Comparison of ENCODE assay signal across 12 cellular contexts in genomic region chr14:73748858-73749357, GRCh38. TPM values are rescaled to one million over a fixed set of nuclear protein-coding genes. Genes with fewer than 3 reads are reported as not detected.
DNase-seq lines count a peak whose midpoint lies in the region; ATAC-seq, FAIRE-seq and TF ChIP-seq lines count a peak whose summit lies in the region.
"Had no signal": no experiment of that assay in that cellular context is flagged by ENCODE, and none has a peak within 500 bp of the region (broad histone marks: within the 10 kb centered on the region; RNA-seq: fewer than 3 reads in every experiment).

No MANE protein-coding gene starts in this region.

- peaks cover 34% of the 10 kb centered on the region for H3K36me3 Mint-ChIP-seq in effector memory CD8-positive, alpha-beta T cell (ENCODE audit: insufficient read depth)

- H3K9me3 ChIP-seq in DOHH2 (ENCODE audit: control insufficient read depth, insufficient read depth, low read length) (no peaks in the 10 kb centered on the region), sigmoid colon (no peaks in the 10 kb centered on the region), upper lobe of left lung (no peaks in the 10 kb centered on the region)

- no peaks in the 10 kb centered on the region for H3K9me3 Mint-ChIP-seq in effector memory CD8-positive, alpha-beta T cell

- ATAC-seq in effector memory CD8-positive, alpha-beta T cell (replicated peaks), result no peak
- no peak for ATAC-seq in upper lobe of left lung (ENCODE audit: low FRiP score in 2 of 2)
- ATAC-seq: left cardiac atrium had no signal

- H3K4me3 Mint-ChIP-seq in effector memory CD8-positive, alpha-beta T cell, result peak overlapping the region; percentile 52 to 55

- DNase-seq in RWPE1 (ENCODE audit: low spot score) (no peak), sigmoid colon (no peak), midbrain (lab: John Stamatoyannopoulos, UW) (no peak), upper lobe of left lung (no peak), GM19239 (ENCODE audit: insufficient read length, low spot score) (no peak)
- no peak for DNase-seq in effector memory CD8-positive, alpha-beta T cell
- DNase-seq: dorsolateral prefrontal cortex; left cardiac atrium; NCI-H1092; NCI-H524 treated with DMSO at 0.1 percent for 48 hours; stimulated activated CD4-positive, alpha-beta T cell treated with anti-CD3 and anti-CD28 coated beads, Interleukin-4, amount 100 ng/mL, for 24 hours had no signal

- 22 to 62% methylated on average over 6 of the region's 6 CpGs for WGBS in sigmoid colon, 2 donors
- 63 to 65% methylated on average over 6 of the region's 6 CpGs for WGBS in upper lobe of left lung, 2 donors

- H3K4me2 ChIP-seq in DOHH2 (ENCODE audit: low read length), result peak overlapping the region; percentile 93

- H3K27ac ChIP-seq in DOHH2 (ENCODE audit: low read depth, low read length) (peak overlapping the region; percentile 91; the same call in 1 of the 2 replicates), RWPE1 (peak overlapping the region; percentile 98), sigmoid colon (peak overlapping the region; percentile 99 to 100 (median 100)), upper lobe of left lung (peak overlapping the region in 1 of 4 donors; percentile 98)

- H3K4me3 ChIP-seq in DOHH2 (ENCODE audit: low read length), result peak overlapping the region; percentile 21
- no peak overlapping the region for H3K4me3 ChIP-seq in sigmoid colon
- no peak overlapping the region for H3K4me3 ChIP-seq in upper lobe of left lung
- H3K4me3 ChIP-seq: dorsolateral prefrontal cortex had no signal

- peaks cover 86% of the 10 kb centered on the region for H3K36me3 ChIP-seq in DOHH2 (ENCODE audit: control insufficient read depth, low read length)
- H3K36me3 ChIP-seq in sigmoid colon, result no peaks in the 10 kb centered on the region
- no peaks in the 10 kb centered on the region for H3K36me3 ChIP-seq in upper lobe of left lung

- H3K4me1 Mint-ChIP-seq in effector memory CD8-positive, alpha-beta T cell (ENCODE audit: low read depth in 2 of 2), result peaks cover 84 to 88% of the 10 kb centered on the region in 2 donors

- POLR2A ChIA-PET in RWPE1 (lab: Yijun Ruan, JAX; ENCODE audit: low non-redundant PET), result interaction anchor here (0.7 kb wide), 1 partner anchor 11 kb away, joined by 4 read pairs; no protein-coding TSS in a partner anchor

- TF ChIP-seq EP300 in sigmoid colon (IDR thresholded peaks at IDR 0.05) (no peak), upper lobe of left lung (IDR thresholded peaks at IDR 0.05) (no peak)

- H3K9me2 ChIP-seq in DOHH2 (replicated peaks; ENCODE audit: control insufficient read depth, low read length), result no peaks in the 10 kb centered on the region

- TF ChIP-seq CTCF in DOHH2 (IDR thresholded peaks at IDR 0.05; ENCODE audit: low read depth, low read length, poor library complexity, severe bottlenecking) (no peak), RWPE1 (conservative IDR thresholded peaks at IDR 0.05; ENCODE audit: low read depth) (no peak), sigmoid colon (IDR thresholded peaks at IDR 0.05) (no peak), upper lobe of left lung (IDR thresholded peaks at IDR 0.05) (no peak)

- no peak for FAIRE-seq in GM19239 (lab: Jason Lieb, UNC)

- H3K27me3 Mint-ChIP-seq in effector memory CD8-positive, alpha-beta T cell, result no peaks in the 10 kb centered on the region

- CTCF ChIA-PET in RWPE1 (lab: Yijun Ruan, JAX), result interaction anchor here (2.0 kb wide), 1 partner anchor 10 kb away, joined by 15 read pairs; no protein-coding TSS in a partner anchor

- no peaks in the 10 kb centered on the region for H3K27me3 ChIP-seq in DOHH2 (ENCODE audit: control insufficient read depth, low read length)
- H3K27me3 ChIP-seq in sigmoid colon, result no peaks in the 10 kb centered on the region
- H3K27me3 ChIP-seq in upper lobe of left lung, result no peaks in the 10 kb centered on the region
- H3K27me3 ChIP-seq: dorsolateral prefrontal cortex had no signal

- H3F3A ChIP-seq in DOHH2 (ENCODE audit: control insufficient read depth, insufficient read depth), result peaks cover 40% of the 10 kb centered on the region

- H3K79me2 ChIP-seq in DOHH2 (ENCODE audit: control insufficient read depth, low read length), result peaks cover 100% of the 10 kb centered on the region

- H4K20me1 ChIP-seq in DOHH2 (ENCODE audit: control insufficient read depth, insufficient read depth, low read depth, low read length), result peaks cover 67% of the 10 kb centered on the region

- TF ChIP-seq POLR2A in sigmoid colon (IDR thresholded peaks at IDR 0.05) (no peak), upper lobe of left lung (IDR thresholded peaks at IDR 0.05) (no peak)

- intact Hi-C loops in sigmoid colon (cut with DNase I), result no loop called here

- H3K4me1 ChIP-seq in DOHH2 (ENCODE audit: control insufficient read depth, low read length), result peaks cover 99% of the 10 kb centered on the region
- peaks cover 0 to 100% (median 99%) of the 10 kb centered on the region in 4 donors for H3K4me1 ChIP-seq in sigmoid colon
- H3K4me1 ChIP-seq in upper lobe of left lung, result peaks cover 90 to 100% (median 97%) of the 10 kb centered on the region in 4 donors

- peak overlapping the region; percentile 90 to 95 for H3K27ac Mint-ChIP-seq in effector memory CD8-positive, alpha-beta T cell

RNA-seq across cellular contexts. Expression of gene PNMA1, which starts 34.7 kb away (rescaled TPM):
- total RNA-seq in sigmoid colon (10 to 100 TPM; 33.5 to 63.1 (median 37.3) TPM), upper lobe of left lung (10 to 100 TPM in 5 of 6 donors, 1 to 10 TPM in 1; 9.9 to 28.9 (median 15.2) TPM)
- polyA plus RNA-seq in sigmoid colon, result 10 to 100 TPM; 11.4 to 20.4 (median 16.9) TPM
